7 cellular contexts compared by ENCODE assay signal in the genomic region with DNA sequence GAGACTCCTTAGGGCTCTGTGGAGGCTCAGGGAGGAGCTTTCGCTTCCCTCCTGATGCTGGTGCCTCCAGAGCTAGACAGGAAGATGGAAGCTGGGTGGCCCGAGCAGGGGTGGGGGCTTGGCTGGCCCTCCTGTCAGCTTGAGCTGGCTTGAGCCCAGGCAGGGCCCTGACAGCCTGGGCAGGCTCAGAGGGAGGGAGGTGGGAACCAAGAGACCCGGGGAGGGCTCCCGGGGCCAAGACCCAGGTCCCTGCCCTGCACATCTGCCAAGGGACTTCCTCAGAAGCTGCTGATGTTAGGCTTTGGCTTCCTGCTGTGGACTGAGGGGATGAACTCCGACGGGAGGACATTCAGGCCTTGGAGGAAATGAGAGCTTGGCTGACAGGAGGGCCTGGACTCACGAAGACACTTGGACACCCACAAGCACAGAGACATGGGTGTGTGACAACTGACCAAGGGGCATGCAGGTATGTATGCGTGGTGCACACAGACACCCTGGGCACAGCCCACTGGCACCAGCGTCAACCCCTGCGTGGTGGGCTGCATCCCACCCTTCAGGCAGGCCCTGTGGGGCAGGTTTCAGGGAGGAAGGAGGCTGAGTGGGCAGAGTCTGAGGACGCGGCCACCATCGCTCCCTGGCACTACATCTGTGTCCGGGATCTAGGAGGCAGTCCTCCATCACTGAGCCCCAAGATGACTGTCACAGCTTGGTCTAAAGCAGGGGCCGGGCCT. TPM values are rescaled to one million over a fixed set of nuclear protein-coding genes. Genes with fewer than 3 reads are reported as not detected.
DNase-seq lines count a peak whose midpoint lies in the region; ATAC-seq and TF ChIP-seq lines count a peak whose summit lies in the region.
"Had no signal": no experiment of that assay in that cellular context is flagged by ENCODE, and none has a peak within 500 bp of the region (broad histone marks: within the 10 kb centered on the region; RNA-seq: fewer than 3 reads in every experiment).

No MANE protein-coding gene starts in this region.

- no peaks in the 10 kb centered on the region for H3K27me3 ChIP-seq in CD4-positive, alpha-beta T cell (ENCODE audit: control insufficient read depth, insufficient read depth, low read length)

- peaks cover 35% of the 10 kb centered on the region for H3K4me1 Mint-ChIP-seq in CD4-positive, alpha-beta T cell (ENCODE audit: low read depth)
- peaks cover 5% of the 10 kb centered on the region for H3K4me1 Mint-ChIP-seq in neural crest cell
- no peaks in the 10 kb centered on the region for H3K4me1 Mint-ChIP-seq in type B pancreatic cell (ENCODE audit: unreplicated experiment)

- CTCF ChIA-PET in CD4-positive, alpha-beta T cell (lab: Charles Lee) = interaction anchor here (0.8 to 2.8 kb wide), 3 partner anchors 9 to 29 kb away, joined by 3 to 12 read pairs (median 4); no protein-coding TSS in a partner anchor

- no peak for TF ChIP-seq CTCF in CD4-positive, alpha-beta T cell (IDR thresholded peaks at IDR 0.05)
- TF ChIP-seq CTCF in neural crest cell (conservative IDR thresholded peaks at IDR 0.05) (no peak), type B pancreatic cell (conservative IDR thresholded peaks at IDR 0.05) (no peak)

- no peak for DNase-seq in CD4-positive, alpha-beta T cell
- DNase-seq in neural crest cell (ENCODE audit: low read depth, low spot score) (no peak), COLO829 (ENCODE audit: low spot score) (no peak), type B pancreatic cell (ENCODE audit: extremely low spot score, unreplicated experiment) (no peak)
- DNase-seq: activated T-cell treated with anti-CD3 and anti-CD28 coated beads for 4 hours had no signal

- intact Hi-C loops in CD4-positive, alpha-beta T cell (cut with DNase I, micrococcal nuclease) = no loop called here

- ATAC-seq in CD4-positive, alpha-beta T cell (ENCODE audit: poor library complexity) = no peak
- ATAC-seq in HG02973 (IDR thresholded peaks at IDR 0.05; ENCODE audit: unreplicated experiment) = no peak

- no peaks in the 10 kb centered on the region for H3K9me3 Mint-ChIP-seq in CD4-positive, alpha-beta T cell
- H3K9me3 Mint-ChIP-seq in neural crest cell (no peaks in the 10 kb centered on the region), type B pancreatic cell (no peaks in the 10 kb centered on the region)

- H3K27ac ChIP-seq in CD4-positive, alpha-beta T cell (ENCODE audit: low read depth, low read length) = no peak overlapping the region
- peak overlapping the region; percentile 60 for H3K27ac ChIP-seq in cingulate gyrus (ENCODE audit: low read depth, low read length)

- H3K27me3 Mint-ChIP-seq in CD4-positive, alpha-beta T cell = no peaks in the 10 kb centered on the region
- H3K27me3 Mint-ChIP-seq in neural crest cell (ENCODE audit: low read depth) (peaks cover 2% of the 10 kb centered on the region), type B pancreatic cell (no peaks in the 10 kb centered on the region)

- peak overlapping the region; percentile 59 for H3K27ac Mint-ChIP-seq in CD4-positive, alpha-beta T cell
- no peak overlapping the region for H3K27ac Mint-ChIP-seq in neural crest cell (ENCODE audit: unreplicated experiment)
- no peak overlapping the region for H3K27ac Mint-ChIP-seq in type B pancreatic cell

- H3K9me3 ChIP-seq in CD4-positive, alpha-beta T cell (ENCODE audit: control insufficient read depth, low read length) = no peaks in the 10 kb centered on the region

- POLR2A ChIA-PET in CD4-positive, alpha-beta T cell (lab: Charles Lee) = interaction anchor here (1.2 kb wide), 1 partner anchor 168 kb away, joined by 5 read pairs; a partner anchor contains a TSS

- H3K36me3 Mint-ChIP-seq in CD4-positive, alpha-beta T cell (ENCODE audit: low read depth) = peaks cover 5% of the 10 kb centered on the region
- peaks cover 8% of the 10 kb centered on the region for H3K36me3 Mint-ChIP-seq in neural crest cell (ENCODE audit: low read depth)
- H3K36me3 Mint-ChIP-seq in type B pancreatic cell = no peaks in the 10 kb centered on the region

- peak overlapping the region; percentile 63 for H3K4me3 Mint-ChIP-seq in CD4-positive, alpha-beta T cell
- H3K4me3 Mint-ChIP-seq in neural crest cell (peak overlapping the region; percentile 66), type B pancreatic cell (no peak overlapping the region)

RNA-seq across cellular contexts. Expression of a gene that starts 1.7 kb away (rescaled TPM):
- total RNA-seq in CD4-positive, alpha-beta T cell = 1 to 10 TPM; 3.6 to 4.2 TPM
- 2.4 and 3.3 TPM in 2 replicates for total RNA-seq in neural crest cell
- total RNA-seq in type B pancreatic cell (ENCODE audit: low replicate concordance) = 4.0 and 6.5 TPM in 2 replicates

RNA-seq across cellular contexts. Expression of a gene that starts 14.6 kb away (rescaled TPM):
- total RNA-seq in CD4-positive, alpha-beta T cell = 100 to 1,000 TPM; 141 to 145 TPM
- total RNA-seq in neural crest cell = 120 and 124 TPM in 2 replicates
- 169 and 211 TPM in 2 replicates for total RNA-seq in type B pancreatic cell (ENCODE audit: low replicate concordance)

RNA-seq across cellular contexts. Expression of a gene that starts 28.7 kb away (rescaled TPM):
- total RNA-seq in CD4-positive, alpha-beta T cell = 100 to 1,000 TPM; 260 to 267 TPM
- total RNA-seq in neural crest cell (67.6 and 69.5 TPM in 2 replicates), type B pancreatic cell (ENCODE audit: low replicate concordance) (133 and 191 TPM in 2 replicates)

RNA-seq across cellular contexts. Expression of a gene that starts 59.4 kb away (rescaled TPM):
- 10 to 100 TPM; 21.8 to 22.2 TPM for total RNA-seq in CD4-positive, alpha-beta T cell
- 57.6 and 59.1 TPM in 2 replicates for total RNA-seq in neural crest cell
- 32.9 and 42.6 TPM in 2 replicates for total RNA-seq in type B pancreatic cell (ENCODE audit: low replicate concordance)
